ENCODE assay signal across 1 cellular context in genomic region chr4:86834901-86835300, GRCh38.
TF ChIP-seq lines count a peak whose summit lies in the region.

No MANE protein-coding gene starts in this region.

TF ChIP-seq in GM23338, 12 proteins besides CTCF, POLR2A, EP300 and RAD21:
- TF ChIP-seq ZNF462 (CRISPR knock-in tag; IDR thresholded peaks at IDR 0.05) (no peak), JUNB (IDR thresholded peaks at IDR 0.05; ENCODE audit: unreplicated experiment) (no peak), NANOG (IDR thresholded peaks at IDR 0.05; ENCODE audit: borderline replicate concordance) (no peak), REST (IDR thresholded peaks at IDR 0.05; ENCODE audit: unreplicated experiment) (no peak), CREB1 (CRISPR knock-in tag; IDR thresholded peaks at IDR 0.05; ENCODE audit: low read depth) (no peak), EZH2 (IDR thresholded peaks at IDR 0.05; ENCODE audit: low read depth, unreplicated experiment) (no peak), POLR2AphosphoS5 (IDR thresholded peaks at IDR 0.05; ENCODE audit: low read depth) (no peak), ZNF114 (CRISPR knock-in tag; IDR thresholded peaks at IDR 0.05) (no peak), STAT1 (IDR thresholded peaks at IDR 0.05; ENCODE audit: unreplicated experiment) (no peak), ZNF331 (CRISPR knock-in tag; IDR thresholded peaks at IDR 0.05; ENCODE audit: low read depth) (no peak), ETS1 (IDR thresholded peaks at IDR 0.05) (no peak), EZH2phosphoT487 (IDR thresholded peaks at IDR 0.05; ENCODE audit: unreplicated experiment) (no peak)
TF ChIP-seq in GM23338: peak in this region for 0.
